2 cellular contexts compared by ENCODE assay signal in the genomic region with DNA sequence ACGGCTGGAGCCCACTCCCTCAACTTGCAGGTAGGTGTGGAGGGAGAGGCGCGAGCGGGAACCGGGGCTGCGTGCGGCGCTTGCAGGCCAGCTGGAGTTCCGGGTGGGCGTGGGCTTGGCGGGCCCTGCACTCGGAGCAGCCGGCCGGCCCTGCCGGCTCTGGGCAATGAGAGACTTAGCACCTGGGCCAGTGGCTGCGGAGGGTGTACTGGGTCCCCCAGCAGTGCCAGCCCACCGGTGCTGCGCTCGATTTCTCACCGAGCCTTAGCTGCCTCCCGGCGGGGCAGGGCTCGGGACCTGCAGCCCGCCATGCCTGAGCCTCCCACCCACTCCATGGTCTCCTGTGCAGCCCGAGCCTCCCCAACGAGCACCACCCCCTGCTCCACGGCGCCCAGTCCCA. TPM values are rescaled to one million over a fixed set of nuclear protein-coding genes. Genes with fewer than 3 reads are reported as not detected.
"Had no signal": no experiment of that assay in that cellular context is flagged by ENCODE, and none has a peak within 500 bp of the region (broad histone marks: within the 10 kb centered on the region; RNA-seq: fewer than 3 reads in every experiment).

No MANE protein-coding gene starts in this region.

RNA-seq across cellular contexts. Expression of gene SSMEM1, which starts 22.3 kb away (rescaled TPM):
- total RNA-seq: G401, GM12878 had no signal
- polyA plus RNA-seq: GM12878 had no signal

RNA-seq across cellular contexts. Expression of gene CPA2, which starts 36.7 kb away (rescaled TPM):
- total RNA-seq: G401 had no signal
